In the genomic region with DNA sequence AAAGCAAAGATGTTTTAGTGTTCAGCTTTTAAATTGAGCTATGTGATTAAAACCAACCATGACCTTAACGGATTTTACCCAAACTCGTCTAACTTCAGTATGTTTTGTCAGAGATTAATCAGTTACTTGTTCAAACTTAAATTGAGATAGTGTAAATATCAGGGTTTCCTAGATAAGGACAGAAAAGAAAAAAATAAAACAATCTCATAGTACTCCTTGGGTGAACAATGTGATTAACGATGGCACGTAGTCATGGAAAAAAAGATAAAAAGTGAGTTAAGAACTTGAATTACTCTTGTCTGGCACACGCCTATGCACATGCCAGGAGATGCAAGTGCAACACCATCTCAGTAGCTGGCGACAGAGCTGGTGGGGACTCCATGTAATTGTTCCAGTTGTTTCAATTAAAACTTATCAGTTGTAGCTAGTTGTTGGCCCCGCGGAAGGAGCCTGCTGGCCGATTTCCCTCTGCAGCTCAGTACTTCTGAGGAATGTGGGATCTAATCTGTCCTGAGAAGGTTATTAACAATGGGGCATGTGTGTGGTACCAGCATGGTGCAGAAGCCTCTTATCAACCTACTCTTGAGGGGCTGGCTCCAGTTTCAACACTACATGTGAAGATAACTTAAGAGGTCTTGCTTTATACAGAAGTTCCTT, we compare ENCODE assay signal across 1 cellular context.
TF ChIP-seq lines count a peak whose summit lies in the region.

No MANE protein-coding gene starts in this region.

TF ChIP-seq in HepG2, 621 proteins besides CTCF, POLR2A, EP300 and RAD21 (continued from another document and continues in another):
- TF ChIP-seq, protein P1, sequence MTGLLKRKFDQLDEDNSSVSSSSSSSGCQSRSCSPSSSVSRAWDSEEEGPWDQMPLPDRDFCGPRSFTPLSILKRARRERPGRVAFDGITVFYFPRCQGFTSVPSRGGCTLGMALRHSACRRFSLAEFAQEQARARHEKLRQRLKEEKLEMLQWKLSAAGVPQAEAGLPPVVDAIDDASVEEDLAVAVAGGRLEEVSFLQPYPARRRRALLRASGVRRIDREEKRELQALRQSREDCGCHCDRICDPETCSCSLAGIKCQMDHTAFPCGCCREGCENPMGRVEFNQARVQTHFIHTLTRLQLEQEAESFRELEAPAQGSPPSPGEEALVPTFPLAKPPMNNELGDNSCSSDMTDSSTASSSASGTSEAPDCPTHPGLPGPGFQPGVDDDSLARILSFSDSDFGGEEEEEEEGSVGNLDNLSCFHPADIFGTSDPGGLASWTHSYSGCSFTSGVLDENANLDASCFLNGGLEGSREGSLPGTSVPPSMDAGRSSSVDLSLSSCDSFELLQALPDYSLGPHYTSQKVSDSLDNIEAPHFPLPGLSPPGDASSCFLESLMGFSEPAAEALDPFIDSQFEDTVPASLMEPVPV (CRISPR knock-in tag; IDR thresholded peaks at IDR 0.05): no peak
- TF ChIP-seq SOX13 (IDR thresholded peaks at IDR 0.05): no peak
- TF ChIP-seq SOX13 (CRISPR knock-in tag; conservative IDR thresholded peaks at IDR 0.05 in 1 of 2, IDR thresholded peaks at IDR 0.05 in 1 of 2): peak in 1 of 2 experiments; percentile 58; a peak in 2 of 4 replicates
- no peak for TF ChIP-seq ZMYM2 (CRISPR knock-in tag; IDR thresholded peaks at IDR 0.05)
- no peak for TF ChIP-seq ZNF263 (CRISPR knock-in tag; IDR thresholded peaks at IDR 0.05)
- TF ChIP-seq ZNF749 (CRISPR knock-in tag; IDR thresholded peaks at IDR 0.05; ENCODE audit: borderline replicate concordance): no peak
- TF ChIP-seq SOX5 (CRISPR knock-in tag; IDR thresholded peaks at IDR 0.05; ENCODE audit: borderline replicate concordance): peak; percentile 38; the same call in 1 of the 2 replicates
- TF ChIP-seq MED1 (CRISPR knock-in tag; IDR thresholded peaks at IDR 0.05): no peak
- TF ChIP-seq, protein P2, sequence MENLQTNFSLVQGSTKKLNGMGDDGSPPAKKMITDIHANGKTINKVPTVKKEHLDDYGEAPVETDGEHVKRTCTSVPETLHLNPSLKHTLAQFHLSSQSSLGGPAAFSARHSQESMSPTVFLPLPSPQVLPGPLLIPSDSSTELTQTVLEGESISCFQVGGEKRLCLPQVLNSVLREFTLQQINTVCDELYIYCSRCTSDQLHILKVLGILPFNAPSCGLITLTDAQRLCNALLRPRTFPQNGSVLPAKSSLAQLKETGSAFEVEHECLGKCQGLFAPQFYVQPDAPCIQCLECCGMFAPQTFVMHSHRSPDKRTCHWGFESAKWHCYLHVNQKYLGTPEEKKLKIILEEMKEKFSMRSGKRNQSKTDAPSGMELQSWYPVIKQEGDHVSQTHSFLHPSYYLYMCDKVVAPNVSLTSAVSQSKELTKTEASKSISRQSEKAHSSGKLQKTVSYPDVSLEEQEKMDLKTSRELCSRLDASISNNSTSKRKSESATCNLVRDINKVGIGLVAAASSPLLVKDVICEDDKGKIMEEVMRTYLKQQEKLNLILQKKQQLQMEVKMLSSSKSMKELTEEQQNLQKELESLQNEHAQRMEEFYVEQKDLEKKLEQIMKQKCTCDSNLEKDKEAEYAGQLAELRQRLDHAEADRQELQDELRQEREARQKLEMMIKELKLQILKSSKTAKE (CRISPR knock-in tag; IDR thresholded peaks at IDR 0.05; ENCODE audit: borderline replicate concordance): no peak
- no peak for TF ChIP-seq ZNF883 (CRISPR knock-in tag; IDR thresholded peaks at IDR 0.05; ENCODE audit: not compliant biosample characterization)
- no peak for TF ChIP-seq BRCA1 (CRISPR knock-in tag; IDR thresholded peaks at IDR 0.05)
- 0 out of 2 replicates have a peak, but pooled peaks have one; percentile 32 for TF ChIP-seq SIX1 (CRISPR knock-in tag; IDR thresholded peaks at IDR 0.05; ENCODE audit: borderline replicate concordance)
- TF ChIP-seq ZNF879 (CRISPR knock-in tag; IDR thresholded peaks at IDR 0.05): no peak
- no peak for TF ChIP-seq HNRNPLL (IDR thresholded peaks at IDR 0.05; ENCODE audit: low read depth, low read length, poor library complexity, severe bottlenecking)
- TF ChIP-seq HMG20B (CRISPR knock-in tag; conservative IDR thresholded peaks at IDR 0.05): no peak
- no peak for TF ChIP-seq RBAK (CRISPR knock-in tag; IDR thresholded peaks at IDR 0.05)
- TF ChIP-seq NR2F2 (IDR thresholded peaks at IDR 0.05; ENCODE audit: borderline replicate concordance, low read depth): no peak
- no peak for TF ChIP-seq ZNF569 (CRISPR knock-in tag; IDR thresholded peaks at IDR 0.05; ENCODE audit: borderline replicate concordance)
- TF ChIP-seq ZMAT3 (CRISPR knock-in tag; conservative IDR thresholded peaks at IDR 0.05): no peak
- TF ChIP-seq, protein P3, sequence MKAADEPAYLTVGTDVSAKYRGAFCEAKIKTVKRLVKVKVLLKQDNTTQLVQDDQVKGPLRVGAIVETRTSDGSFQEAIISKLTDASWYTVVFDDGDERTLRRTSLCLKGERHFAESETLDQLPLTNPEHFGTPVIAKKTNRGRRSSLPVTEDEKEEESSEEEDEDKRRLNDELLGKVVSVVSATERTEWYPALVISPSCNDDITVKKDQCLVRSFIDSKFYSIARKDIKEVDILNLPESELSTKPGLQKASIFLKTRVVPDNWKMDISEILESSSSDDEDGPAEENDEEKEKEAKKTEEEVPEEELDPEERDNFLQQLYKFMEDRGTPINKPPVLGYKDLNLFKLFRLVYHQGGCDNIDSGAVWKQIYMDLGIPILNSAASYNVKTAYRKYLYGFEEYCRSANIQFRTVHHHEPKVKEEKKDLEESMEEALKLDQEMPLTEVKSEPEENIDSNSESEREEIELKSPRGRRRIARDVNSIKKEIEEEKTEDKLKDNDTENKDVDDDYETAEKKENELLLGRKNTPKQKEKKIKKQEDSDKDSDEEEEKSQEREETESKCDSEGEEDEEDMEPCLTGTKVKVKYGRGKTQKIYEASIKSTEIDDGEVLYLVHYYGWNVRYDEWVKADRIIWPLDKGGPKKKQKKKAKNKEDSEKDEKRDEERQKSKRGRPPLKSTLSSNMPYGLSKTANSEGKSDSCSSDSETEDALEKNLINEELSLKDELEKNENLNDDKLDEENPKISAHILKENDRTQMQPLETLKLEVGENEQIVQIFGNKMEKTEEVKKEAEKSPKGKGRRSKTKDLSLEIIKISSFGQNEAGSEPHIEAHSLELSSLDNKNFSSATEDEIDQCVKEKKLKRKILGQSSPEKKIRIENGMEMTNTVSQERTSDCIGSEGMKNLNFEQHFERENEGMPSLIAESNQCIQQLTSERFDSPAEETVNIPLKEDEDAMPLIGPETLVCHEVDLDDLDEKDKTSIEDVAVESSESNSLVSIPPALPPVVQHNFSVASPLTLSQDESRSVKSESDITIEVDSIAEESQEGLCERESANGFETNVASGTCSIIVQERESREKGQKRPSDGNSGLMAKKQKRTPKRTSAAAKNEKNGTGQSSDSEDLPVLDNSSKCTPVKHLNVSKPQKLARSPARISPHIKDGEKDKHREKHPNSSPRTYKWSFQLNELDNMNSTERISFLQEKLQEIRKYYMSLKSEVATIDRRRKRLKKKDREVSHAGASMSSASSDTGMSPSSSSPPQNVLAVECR (CRISPR knock-in tag; IDR thresholded peaks at IDR 0.05; ENCODE audit: borderline replicate concordance): no peak
- no peak for TF ChIP-seq ZNF546 (CRISPR knock-in tag; conservative IDR thresholded peaks at IDR 0.05)
- TF ChIP-seq, protein P4, sequence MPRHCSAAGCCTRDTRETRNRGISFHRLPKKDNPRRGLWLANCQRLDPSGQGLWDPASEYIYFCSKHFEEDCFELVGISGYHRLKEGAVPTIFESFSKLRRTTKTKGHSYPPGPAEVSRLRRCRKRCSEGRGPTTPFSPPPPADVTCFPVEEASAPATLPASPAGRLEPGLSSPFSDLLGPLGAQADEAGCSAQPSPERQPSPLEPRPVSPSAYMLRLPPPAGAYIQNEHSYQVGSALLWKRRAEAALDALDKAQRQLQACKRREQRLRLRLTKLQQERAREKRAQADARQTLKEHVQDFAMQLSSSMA (CRISPR knock-in tag; IDR thresholded peaks at IDR 0.05): no peak
- no peak for TF ChIP-seq ZNF547 (CRISPR knock-in tag; IDR thresholded peaks at IDR 0.05)
- TF ChIP-seq, protein P5, sequence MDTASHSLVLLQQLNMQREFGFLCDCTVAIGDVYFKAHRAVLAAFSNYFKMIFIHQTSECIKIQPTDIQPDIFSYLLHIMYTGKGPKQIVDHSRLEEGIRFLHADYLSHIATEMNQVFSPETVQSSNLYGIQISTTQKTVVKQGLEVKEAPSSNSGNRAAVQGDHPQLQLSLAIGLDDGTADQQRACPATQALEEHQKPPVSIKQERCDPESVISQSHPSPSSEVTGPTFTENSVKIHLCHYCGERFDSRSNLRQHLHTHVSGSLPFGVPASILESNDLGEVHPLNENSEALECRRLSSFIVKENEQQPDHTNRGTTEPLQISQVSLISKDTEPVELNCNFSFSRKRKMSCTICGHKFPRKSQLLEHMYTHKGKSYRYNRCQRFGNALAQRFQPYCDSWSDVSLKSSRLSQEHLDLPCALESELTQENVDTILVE (CRISPR knock-in tag; IDR thresholded peaks at IDR 0.05): no peak
- no peak for TF ChIP-seq ZNF768 (CRISPR knock-in tag; IDR thresholded peaks at IDR 0.05)
- TF ChIP-seq ZNF510 (CRISPR knock-in tag; IDR thresholded peaks at IDR 0.05; ENCODE audit: low read depth): no peak
- TF ChIP-seq KLF9 (CRISPR knock-in tag; IDR thresholded peaks at IDR 0.05; ENCODE audit: low read depth): no peak
- TF ChIP-seq, protein P6, sequence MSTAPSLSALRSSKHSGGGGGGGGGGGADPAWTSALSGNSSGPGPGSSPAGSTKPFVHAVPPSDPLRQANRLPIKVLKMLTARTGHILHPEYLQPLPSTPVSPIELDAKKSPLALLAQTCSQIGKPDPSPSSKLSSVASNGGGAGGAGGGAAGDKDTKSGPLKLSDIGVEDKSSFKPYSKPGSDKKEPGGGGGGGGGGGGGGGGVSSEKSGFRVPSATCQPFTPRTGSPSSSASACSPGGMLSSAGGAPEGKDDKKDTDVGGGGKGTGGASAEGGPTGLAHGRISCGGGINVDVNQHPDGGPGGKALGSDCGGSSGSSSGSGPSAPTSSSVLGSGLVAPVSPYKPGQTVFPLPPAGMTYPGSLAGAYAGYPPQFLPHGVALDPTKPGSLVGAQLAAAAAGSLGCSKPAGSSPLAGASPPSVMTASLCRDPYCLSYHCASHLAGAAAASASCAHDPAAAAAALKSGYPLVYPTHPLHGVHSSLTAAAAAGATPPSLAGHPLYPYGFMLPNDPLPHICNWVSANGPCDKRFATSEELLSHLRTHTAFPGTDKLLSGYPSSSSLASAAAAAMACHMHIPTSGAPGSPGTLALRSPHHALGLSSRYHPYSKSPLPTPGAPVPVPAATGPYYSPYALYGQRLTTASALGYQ (CRISPR knock-in tag; IDR thresholded peaks at IDR 0.05): peak; percentile 67; the same call in 1 of the 2 replicates
- no peak for TF ChIP-seq HMG20A (CRISPR knock-in tag; IDR thresholded peaks at IDR 0.05; ENCODE audit: borderline replicate concordance)
- TF ChIP-seq ZSCAN22 (CRISPR knock-in tag; IDR thresholded peaks at IDR 0.05): no peak
- TF ChIP-seq RFXAP (CRISPR knock-in tag; IDR thresholded peaks at IDR 0.05; ENCODE audit: borderline replicate concordance): no peak
- TF ChIP-seq GATA4 (IDR thresholded peaks at IDR 0.05; ENCODE audit: borderline replicate concordance, low read depth): 0 out of 2 replicates have a peak, but pooled peaks have one; percentile 11
- TF ChIP-seq ZNF501 (CRISPR knock-in tag; IDR thresholded peaks at IDR 0.05): no peak
- TF ChIP-seq, protein P7, sequence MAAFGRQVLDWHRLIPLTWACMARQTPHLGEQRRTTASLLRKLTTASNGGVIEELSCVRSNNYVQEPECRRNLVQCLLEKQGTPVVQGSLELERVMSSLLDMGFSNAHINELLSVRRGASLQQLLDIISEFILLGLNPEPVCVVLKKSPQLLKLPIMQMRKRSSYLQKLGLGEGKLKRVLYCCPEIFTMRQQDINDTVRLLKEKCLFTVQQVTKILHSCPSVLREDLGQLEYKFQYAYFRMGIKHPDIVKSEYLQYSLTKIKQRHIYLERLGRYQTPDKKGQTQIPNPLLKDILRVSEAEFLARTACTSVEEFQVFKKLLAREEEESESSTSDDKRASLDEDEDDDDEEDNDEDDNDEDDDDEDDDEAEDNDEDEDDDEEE (CRISPR knock-in tag; IDR thresholded peaks at IDR 0.05): no peak
- no peak for TF ChIP-seq ZNF260 (CRISPR knock-in tag; IDR thresholded peaks at IDR 0.05; ENCODE audit: borderline replicate concordance, low read depth)
- no peak for TF ChIP-seq ZC3H4 (CRISPR knock-in tag; IDR thresholded peaks at IDR 0.05; ENCODE audit: borderline replicate concordance)
- TF ChIP-seq, protein P8, sequence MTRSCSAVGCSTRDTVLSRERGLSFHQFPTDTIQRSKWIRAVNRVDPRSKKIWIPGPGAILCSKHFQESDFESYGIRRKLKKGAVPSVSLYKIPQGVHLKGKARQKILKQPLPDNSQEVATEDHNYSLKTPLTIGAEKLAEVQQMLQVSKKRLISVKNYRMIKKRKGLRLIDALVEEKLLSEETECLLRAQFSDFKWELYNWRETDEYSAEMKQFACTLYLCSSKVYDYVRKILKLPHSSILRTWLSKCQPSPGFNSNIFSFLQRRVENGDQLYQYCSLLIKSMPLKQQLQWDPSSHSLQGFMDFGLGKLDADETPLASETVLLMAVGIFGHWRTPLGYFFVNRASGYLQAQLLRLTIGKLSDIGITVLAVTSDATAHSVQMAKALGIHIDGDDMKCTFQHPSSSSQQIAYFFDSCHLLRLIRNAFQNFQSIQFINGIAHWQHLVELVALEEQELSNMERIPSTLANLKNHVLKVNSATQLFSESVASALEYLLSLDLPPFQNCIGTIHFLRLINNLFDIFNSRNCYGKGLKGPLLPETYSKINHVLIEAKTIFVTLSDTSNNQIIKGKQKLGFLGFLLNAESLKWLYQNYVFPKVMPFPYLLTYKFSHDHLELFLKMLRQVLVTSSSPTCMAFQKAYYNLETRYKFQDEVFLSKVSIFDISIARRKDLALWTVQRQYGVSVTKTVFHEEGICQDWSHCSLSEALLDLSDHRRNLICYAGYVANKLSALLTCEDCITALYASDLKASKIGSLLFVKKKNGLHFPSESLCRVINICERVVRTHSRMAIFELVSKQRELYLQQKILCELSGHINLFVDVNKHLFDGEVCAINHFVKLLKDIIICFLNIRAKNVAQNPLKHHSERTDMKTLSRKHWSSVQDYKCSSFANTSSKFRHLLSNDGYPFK (CRISPR knock-in tag; IDR thresholded peaks at IDR 0.05; ENCODE audit: borderline replicate concordance): no peak
- TF ChIP-seq ZNF549 (CRISPR knock-in tag; IDR thresholded peaks at IDR 0.05): no peak
- no peak for TF ChIP-seq ZNF274 (CRISPR knock-in tag; IDR thresholded peaks at IDR 0.05)
- TF ChIP-seq ZNF572 (CRISPR knock-in tag; IDR thresholded peaks at IDR 0.05): no peak
